In genomic region chr17:60292697-60293096, GRCh38 we compare ENCODE assay signal across 30 cellular contexts.
"Had no signal": no experiment of that assay in that cellular context is flagged by ENCODE, and none has a peak within 500 bp of the region (broad histone marks: within the 10 kb centered on the region; RNA-seq: fewer than 3 reads in every experiment).

No MANE protein-coding gene starts in this region.

- H3K36me3 Mint-ChIP-seq: natural killer cell had no signal

- ATAC-seq: left cardiac atrium; left lung; lower lobe of right lung; natural killer cell; sciatic nerve; stimulated activated naive B cell treated with anti-CD40 and anti-IgM and Interleukin-4, amounts not matched to agents 10 μg/mL and 1 μg/mL and 100 μg/mL, for 72 hours; stimulated activated naive CD8-positive, alpha-beta T cell treated with anti-CD3 and anti-CD28 coated beads, Interleukin-15, Interleukin-2, amounts not matched to agents 100 U/mL and 50 U/mL, for 24 hours had no signal

- H3K27me3 Mint-ChIP-seq: naive B cell; progenitor cell of endocrine pancreas; stimulated activated naive B cell treated with anti-CD40 and anti-IgM and Interleukin-4, amounts not matched to agents 10 μg/mL and 1 μg/mL and 100 μg/mL, for 72 hours had no signal

- H3K4me3 ChIP-seq: left lung, lower lobe of right lung, neural progenitor cell, right atrium auricular region, skin epidermis, stomach, testis, thyroid gland, transverse colon, upper lobe of left lung, vagina had no signal

- H3K27ac Mint-ChIP-seq: natural killer cell; nephron progenitor cell; neural progenitor cell; progenitor cell of endocrine pancreas; stimulated activated naive B cell treated with anti-CD40 and anti-IgM and Interleukin-4, amounts not matched to agents 10 μg/mL and 1 μg/mL and 100 μg/mL, for 72 hours had no signal

- H3K4me1 ChIP-seq: lower lobe of right lung, neural progenitor cell, parathyroid adenoma, right atrium auricular region, testis, thyroid gland, upper lobe of left lung, vagina had no signal

- H3K27me3 ChIP-seq: left lung, neural progenitor cell, neutrophil, right atrium auricular region, stomach, testis, thyroid gland, transverse colon, upper lobe of left lung, vagina had no signal

- H3K9me3 ChIP-seq: left lung, lower lobe of right lung, neutrophil, right atrium auricular region, stomach, testis, thyroid gland, transverse colon, upper lobe of left lung, vagina had no signal

- H3K4me3 Mint-ChIP-seq: naive B cell; natural killer cell; nephron progenitor cell; neural progenitor cell; stimulated activated naive B cell treated with anti-CD40 and anti-IgM and Interleukin-4, amounts not matched to agents 10 μg/mL and 1 μg/mL and 100 μg/mL, for 72 hours had no signal

- DNase-seq: hippocampal formation; kidney glomerular epithelial cell; left cardiac atrium; left lung; lower lobe of right lung; mammary epithelial cell; mesenchymal stem cell; naive B cell; natural killer cell; nephron progenitor cell; occipital lobe; stimulated activated CD4-positive, alpha-beta T cell treated with anti-CD3 and anti-CD28 coated beads, Interleukin-12 subunit alpha, Interleukin-12 subunit beta, amount 100 ng/mL, for 4 hours; stimulated activated CD4-positive, alpha-beta T cell treated with anti-CD3 and anti-CD28 coated beads, Interleukin-15, amount 100 ng/mL, for 24 hours; stimulated activated CD4-positive, alpha-beta T cell treated with anti-CD3 and anti-CD28 coated beads, Interleukin-2, amount 100 ng/mL, for 24 hours; stimulated activated CD4-positive, alpha-beta T cell treated with anti-CD3 and anti-CD28 coated beads, Interleukin-4, amount 100 ng/mL, for 1 hour; stimulated activated naive B cell treated with anti-CD40 and anti-IgM and Interleukin-4, amounts not matched to agents 10 μg/mL and 1 μg/mL and 100 μg/mL, for 72 hours; stimulated activated naive CD8-positive, alpha-beta T cell treated with anti-CD3 and anti-CD28 coated beads, Interleukin-15, Interleukin-2, amounts not matched to agents 100 U/mL and 50 U/mL, for 24 hours; stomach; testis; thyroid gland; transverse colon; upper lobe of left lung had no signal

- H3K4me1 Mint-ChIP-seq: nephron progenitor cell, neural progenitor cell had no signal

- H3K36me3 ChIP-seq: neural progenitor cell, right atrium auricular region, thyroid gland had no signal

- H3K27ac ChIP-seq: left lung, lower lobe of right lung, neural progenitor cell, parathyroid adenoma, right atrium auricular region, skin epidermis, stomach, testis, thyroid gland, transverse colon, upper lobe of left lung, vagina had no signal
